In the genomic region with DNA sequence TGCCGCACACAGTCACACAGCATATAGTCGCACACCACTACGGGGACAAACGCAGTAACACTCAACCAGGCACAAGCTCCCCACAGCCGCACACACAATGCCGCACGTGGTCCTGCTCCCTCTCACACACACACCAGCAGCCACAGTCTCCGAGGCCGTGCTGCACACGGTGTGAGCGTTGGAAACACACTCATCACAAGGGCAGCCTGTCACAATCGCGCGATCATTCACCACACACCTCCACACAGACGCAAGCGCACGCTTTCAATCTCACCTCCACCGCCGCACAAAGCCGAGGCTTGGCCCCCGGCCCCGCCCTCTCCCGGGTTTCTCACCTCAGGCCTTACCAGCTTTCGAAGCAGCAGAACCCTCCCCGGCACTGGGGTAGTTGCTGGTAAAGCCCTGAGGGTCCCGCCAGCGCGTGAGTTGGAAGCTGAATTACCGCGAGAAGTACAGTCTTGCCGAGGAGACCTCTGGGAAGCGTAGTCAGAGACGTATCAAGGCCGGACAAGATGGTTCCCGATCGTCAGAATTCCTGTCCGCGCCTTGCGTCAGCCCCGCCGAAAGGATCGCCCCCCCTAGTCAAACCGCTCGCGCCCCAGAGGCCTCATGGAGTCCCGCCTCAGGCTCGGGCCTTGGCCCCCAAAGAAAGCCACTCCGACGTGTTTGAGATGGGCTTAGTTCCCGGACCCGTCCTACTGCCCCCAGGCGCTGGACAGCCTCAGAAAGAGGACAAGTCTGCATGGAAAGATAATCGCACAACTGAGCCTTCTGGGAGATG, we compare ENCODE assay signal across 1 cellular context.
TF ChIP-seq lines count a peak whose summit lies in the region.

A gene (minus strand): TSS at position 423 of the 781 bp plus-strand sequence. CDS start 13,004 bp downstream, outside the sequence.

TF ChIP-seq in K562, 482 proteins besides CTCF, POLR2A, EP300 and RAD21 (continued from another document and continues in another):
- TF ChIP-seq, protein P1, sequence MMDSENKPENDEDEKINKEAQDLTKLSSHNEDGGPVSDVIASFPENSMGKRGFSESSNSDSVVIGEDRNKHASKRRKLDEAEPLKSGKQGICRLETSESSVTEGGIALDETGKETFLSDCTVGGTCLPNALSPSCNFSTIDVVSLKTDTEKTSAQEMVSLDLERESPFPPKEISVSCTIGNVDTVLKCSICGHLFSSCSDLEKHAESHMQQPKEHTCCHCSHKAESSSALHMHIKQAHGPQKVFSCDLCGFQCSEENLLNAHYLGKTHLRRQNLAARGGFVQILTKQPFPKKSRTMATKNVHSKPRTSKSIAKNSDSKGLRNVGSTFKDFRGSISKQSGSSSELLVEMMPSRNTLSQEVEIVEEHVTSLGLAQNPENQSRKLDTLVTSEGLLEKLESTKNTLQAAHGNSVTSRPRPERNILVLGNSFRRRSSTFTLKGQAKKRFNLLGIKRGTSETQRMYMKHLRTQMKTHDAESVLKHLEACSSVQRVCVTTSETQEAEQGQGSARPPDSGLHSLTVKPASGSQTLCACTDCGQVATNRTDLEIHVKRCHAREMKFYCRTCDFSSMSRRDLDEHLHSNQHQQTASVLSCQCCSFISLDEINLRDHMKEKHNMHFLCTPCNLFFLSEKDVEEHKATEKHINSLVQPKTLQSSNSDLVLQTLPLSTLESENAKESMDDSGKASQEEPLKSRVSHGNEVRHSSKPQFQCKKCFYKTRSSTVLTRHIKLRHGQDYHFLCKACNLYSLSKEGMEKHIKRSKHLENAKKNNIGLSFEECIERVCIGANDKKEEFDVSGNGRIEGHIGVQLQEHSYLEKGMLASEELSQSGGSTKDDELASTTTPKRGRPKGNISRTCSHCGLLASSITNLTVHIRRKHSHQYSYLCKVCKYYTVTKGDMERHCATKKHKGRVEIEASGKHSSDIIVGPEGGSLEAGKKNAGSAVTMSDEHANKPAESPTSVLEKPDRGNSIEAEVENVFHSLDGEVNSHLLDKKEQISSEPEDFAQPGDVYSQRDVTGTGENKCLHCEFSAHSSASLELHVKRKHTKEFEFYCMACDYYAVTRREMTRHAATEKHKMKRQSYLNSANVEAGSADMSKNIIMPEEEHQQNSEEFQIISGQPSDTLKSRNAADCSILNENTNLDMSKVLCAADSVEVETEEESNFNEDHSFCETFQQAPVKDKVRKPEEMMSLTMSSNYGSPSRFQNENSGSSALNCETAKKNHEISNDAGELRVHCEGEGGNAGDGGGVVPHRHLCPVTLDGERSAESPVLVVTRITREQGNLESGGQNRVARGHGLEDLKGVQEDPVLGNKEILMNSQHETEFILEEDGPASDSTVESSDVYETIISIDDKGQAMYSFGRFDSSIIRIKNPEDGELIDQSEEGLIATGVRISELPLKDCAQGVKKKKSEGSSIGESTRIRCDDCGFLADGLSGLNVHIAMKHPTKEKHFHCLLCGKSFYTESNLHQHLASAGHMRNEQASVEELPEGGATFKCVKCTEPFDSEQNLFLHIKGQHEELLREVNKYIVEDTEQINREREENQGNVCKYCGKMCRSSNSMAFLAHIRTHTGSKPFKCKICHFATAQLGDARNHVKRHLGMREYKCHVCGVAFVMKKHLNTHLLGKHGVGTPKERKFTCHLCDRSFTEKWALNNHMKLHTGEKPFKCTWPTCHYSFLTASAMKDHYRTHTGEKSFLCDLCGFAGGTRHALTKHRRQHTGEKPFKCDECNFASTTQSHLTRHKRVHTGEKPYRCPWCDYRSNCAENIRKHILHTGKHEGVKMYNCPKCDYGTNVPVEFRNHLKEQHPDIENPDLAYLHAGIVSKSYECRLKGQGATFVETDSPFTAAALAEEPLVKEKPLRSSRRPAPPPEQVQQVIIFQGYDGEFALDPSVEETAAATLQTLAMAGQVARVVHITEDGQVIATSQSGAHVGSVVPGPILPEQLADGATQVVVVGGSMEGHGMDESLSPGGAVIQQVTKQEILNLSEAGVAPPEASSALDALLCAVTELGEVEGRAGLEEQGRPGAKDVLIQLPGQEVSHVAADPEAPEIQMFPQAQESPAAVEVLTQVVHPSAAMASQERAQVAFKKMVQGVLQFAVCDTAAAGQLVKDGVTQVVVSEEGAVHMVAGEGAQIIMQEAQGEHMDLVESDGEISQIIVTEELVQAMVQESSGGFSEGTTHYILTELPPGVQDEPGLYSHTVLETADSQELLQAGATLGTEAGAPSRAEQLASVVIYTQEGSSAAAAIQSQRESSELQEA (IDR thresholded peaks at IDR 0.05; ENCODE audit: low read depth), result peak; percentile 35; the same call in 1 of the 2 replicates
- no peak for TF ChIP-seq MECOM (CRISPR knock-in tag; IDR thresholded peaks at IDR 0.05)
- TF ChIP-seq NR2C1 (IDR thresholded peaks at IDR 0.05), result peak; percentile 43; the same call in 1 of the 2 replicates
- peak; percentile 69 for TF ChIP-seq NR2C1 (tag; IDR thresholded peaks at IDR 0.05)
- no peak for TF ChIP-seq NFXL1 (CRISPR knock-in tag; IDR thresholded peaks at IDR 0.05)
- peak; percentile 59; the same call in 1 of the 2 replicates for TF ChIP-seq CTBP1 (IDR thresholded peaks at IDR 0.05; ENCODE audit: borderline replicate concordance)
- TF ChIP-seq HDAC2 (IDR thresholded peaks at IDR 0.05), result 0 out of 2 replicates have a peak, but pooled peaks have one; percentile 48
- TF ChIP-seq SP1 (CRISPR knock-in tag; IDR thresholded peaks at IDR 0.05), result peak; percentile 72
- TF ChIP-seq HCFC1 (IDR thresholded peaks at IDR 0.05; ENCODE audit: low read depth, low read length), result peak; percentile 84
- TF ChIP-seq ZNF143 (CRISPR knock-in tag; IDR thresholded peaks at IDR 0.05), result peak; percentile 91
- peak; percentile 96 for TF ChIP-seq CHD2 (IDR thresholded peaks at IDR 0.05; ENCODE audit: low read depth, low read length)
- TF ChIP-seq ZNF408 (CRISPR knock-in tag; IDR thresholded peaks at IDR 0.05; ENCODE audit: low read depth), result no peak
- TF ChIP-seq, protein P2, sequence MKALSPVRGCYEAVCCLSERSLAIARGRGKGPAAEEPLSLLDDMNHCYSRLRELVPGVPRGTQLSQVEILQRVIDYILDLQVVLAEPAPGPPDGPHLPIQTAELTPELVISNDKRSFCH (CRISPR knock-in tag; IDR thresholded peaks at IDR 0.05), result no peak
- TF ChIP-seq, protein P2 (tag; IDR thresholded peaks at IDR 0.05), result peak; percentile 61; the same call in 1 of the 2 replicates
- TF ChIP-seq, protein P3, sequence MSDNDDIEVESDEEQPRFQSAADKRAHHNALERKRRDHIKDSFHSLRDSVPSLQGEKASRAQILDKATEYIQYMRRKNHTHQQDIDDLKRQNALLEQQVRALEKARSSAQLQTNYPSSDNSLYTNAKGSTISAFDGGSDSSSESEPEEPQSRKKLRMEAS (CRISPR knock-in tag; IDR thresholded peaks at IDR 0.05), result peak; percentile 80
- TF ChIP-seq SRF (CRISPR knock-in tag; IDR thresholded peaks at IDR 0.05), result no peak
- TF ChIP-seq SPI1 (IDR thresholded peaks at IDR 0.05; ENCODE audit: borderline replicate concordance, low read depth, low read length), result no peak
- TF ChIP-seq, protein P4, sequence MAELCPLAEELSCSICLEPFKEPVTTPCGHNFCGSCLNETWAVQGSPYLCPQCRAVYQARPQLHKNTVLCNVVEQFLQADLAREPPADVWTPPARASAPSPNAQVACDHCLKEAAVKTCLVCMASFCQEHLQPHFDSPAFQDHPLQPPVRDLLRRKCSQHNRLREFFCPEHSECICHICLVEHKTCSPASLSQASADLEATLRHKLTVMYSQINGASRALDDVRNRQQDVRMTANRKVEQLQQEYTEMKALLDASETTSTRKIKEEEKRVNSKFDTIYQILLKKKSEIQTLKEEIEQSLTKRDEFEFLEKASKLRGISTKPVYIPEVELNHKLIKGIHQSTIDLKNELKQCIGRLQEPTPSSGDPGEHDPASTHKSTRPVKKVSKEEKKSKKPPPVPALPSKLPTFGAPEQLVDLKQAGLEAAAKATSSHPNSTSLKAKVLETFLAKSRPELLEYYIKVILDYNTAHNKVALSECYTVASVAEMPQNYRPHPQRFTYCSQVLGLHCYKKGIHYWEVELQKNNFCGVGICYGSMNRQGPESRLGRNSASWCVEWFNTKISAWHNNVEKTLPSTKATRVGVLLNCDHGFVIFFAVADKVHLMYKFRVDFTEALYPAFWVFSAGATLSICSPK (IDR thresholded peaks at IDR 0.05; ENCODE audit: borderline replicate concordance), result peak; percentile 70; the same call in 1 of the 2 replicates
- 0 out of 2 replicates have a peak, but pooled peaks have one; percentile 3 for TF ChIP-seq BRD4 (IDR thresholded peaks at IDR 0.05)
- peak; percentile 16; the same call in 1 of the 2 replicates for TF ChIP-seq RNF2 (IDR thresholded peaks at IDR 0.05)
- peak; percentile 30; the same call in 1 of the 2 replicates for TF ChIP-seq POLR2AphosphoS5 (IDR thresholded peaks at IDR 0.05; ENCODE audit: control insufficient read depth, insufficient read depth, low read depth, low read length)
- TF ChIP-seq, protein P5, sequence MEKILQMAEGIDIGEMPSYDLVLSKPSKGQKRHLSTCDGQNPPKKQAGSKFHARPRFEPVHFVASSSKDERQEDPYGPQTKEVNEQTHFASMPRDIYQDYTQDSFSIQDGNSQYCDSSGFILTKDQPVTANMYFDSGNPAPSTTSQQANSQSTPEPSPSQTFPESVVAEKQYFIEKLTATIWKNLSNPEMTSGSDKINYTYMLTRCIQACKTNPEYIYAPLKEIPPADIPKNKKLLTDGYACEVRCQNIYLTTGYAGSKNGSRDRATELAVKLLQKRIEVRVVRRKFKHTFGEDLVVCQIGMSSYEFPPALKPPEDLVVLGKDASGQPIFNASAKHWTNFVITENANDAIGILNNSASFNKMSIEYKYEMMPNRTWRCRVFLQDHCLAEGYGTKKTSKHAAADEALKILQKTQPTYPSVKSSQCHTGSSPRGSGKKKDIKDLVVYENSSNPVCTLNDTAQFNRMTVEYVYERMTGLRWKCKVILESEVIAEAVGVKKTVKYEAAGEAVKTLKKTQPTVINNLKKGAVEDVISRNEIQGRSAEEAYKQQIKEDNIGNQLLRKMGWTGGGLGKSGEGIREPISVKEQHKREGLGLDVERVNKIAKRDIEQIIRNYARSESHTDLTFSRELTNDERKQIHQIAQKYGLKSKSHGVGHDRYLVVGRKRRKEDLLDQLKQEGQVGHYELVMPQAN (IDR thresholded peaks at IDR 0.05; ENCODE audit: borderline replicate concordance), result peak; percentile 96
- TF ChIP-seq SREBF1 (IDR thresholded peaks at IDR 0.05; ENCODE audit: borderline replicate concordance, low read depth, low read length), result no peak
- TF ChIP-seq TEAD4 (IDR thresholded peaks at IDR 0.05; ENCODE audit: low read length), result no peak
- TF ChIP-seq TEAD4 (CRISPR knock-in tag; IDR thresholded peaks at IDR 0.05; ENCODE audit: borderline replicate concordance), result no peak
- TF ChIP-seq, protein P6, sequence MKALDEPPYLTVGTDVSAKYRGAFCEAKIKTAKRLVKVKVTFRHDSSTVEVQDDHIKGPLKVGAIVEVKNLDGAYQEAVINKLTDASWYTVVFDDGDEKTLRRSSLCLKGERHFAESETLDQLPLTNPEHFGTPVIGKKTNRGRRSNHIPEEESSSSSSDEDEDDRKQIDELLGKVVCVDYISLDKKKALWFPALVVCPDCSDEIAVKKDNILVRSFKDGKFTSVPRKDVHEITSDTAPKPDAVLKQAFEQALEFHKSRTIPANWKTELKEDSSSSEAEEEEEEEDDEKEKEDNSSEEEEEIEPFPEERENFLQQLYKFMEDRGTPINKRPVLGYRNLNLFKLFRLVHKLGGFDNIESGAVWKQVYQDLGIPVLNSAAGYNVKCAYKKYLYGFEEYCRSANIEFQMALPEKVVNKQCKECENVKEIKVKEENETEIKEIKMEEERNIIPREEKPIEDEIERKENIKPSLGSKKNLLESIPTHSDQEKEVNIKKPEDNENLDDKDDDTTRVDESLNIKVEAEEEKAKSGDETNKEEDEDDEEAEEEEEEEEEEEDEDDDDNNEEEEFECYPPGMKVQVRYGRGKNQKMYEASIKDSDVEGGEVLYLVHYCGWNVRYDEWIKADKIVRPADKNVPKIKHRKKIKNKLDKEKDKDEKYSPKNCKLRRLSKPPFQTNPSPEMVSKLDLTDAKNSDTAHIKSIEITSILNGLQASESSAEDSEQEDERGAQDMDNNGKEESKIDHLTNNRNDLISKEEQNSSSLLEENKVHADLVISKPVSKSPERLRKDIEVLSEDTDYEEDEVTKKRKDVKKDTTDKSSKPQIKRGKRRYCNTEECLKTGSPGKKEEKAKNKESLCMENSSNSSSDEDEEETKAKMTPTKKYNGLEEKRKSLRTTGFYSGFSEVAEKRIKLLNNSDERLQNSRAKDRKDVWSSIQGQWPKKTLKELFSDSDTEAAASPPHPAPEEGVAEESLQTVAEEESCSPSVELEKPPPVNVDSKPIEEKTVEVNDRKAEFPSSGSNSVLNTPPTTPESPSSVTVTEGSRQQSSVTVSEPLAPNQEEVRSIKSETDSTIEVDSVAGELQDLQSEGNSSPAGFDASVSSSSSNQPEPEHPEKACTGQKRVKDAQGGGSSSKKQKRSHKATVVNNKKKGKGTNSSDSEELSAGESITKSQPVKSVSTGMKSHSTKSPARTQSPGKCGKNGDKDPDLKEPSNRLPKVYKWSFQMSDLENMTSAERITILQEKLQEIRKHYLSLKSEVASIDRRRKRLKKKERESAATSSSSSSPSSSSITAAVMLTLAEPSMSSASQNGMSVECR (CRISPR knock-in tag; IDR thresholded peaks at IDR 0.05), result peak; percentile 54; the same call in 1 of the 2 replicates
- TF ChIP-seq MAZ (CRISPR knock-in tag; conservative IDR thresholded peaks at IDR 0.05 in 1 of 2, IDR thresholded peaks at IDR 0.05 in 1 of 2), result peak in 1 of 2 experiments; percentile 53; a peak in 2 of 4 replicates
- TF ChIP-seq, protein P7, sequence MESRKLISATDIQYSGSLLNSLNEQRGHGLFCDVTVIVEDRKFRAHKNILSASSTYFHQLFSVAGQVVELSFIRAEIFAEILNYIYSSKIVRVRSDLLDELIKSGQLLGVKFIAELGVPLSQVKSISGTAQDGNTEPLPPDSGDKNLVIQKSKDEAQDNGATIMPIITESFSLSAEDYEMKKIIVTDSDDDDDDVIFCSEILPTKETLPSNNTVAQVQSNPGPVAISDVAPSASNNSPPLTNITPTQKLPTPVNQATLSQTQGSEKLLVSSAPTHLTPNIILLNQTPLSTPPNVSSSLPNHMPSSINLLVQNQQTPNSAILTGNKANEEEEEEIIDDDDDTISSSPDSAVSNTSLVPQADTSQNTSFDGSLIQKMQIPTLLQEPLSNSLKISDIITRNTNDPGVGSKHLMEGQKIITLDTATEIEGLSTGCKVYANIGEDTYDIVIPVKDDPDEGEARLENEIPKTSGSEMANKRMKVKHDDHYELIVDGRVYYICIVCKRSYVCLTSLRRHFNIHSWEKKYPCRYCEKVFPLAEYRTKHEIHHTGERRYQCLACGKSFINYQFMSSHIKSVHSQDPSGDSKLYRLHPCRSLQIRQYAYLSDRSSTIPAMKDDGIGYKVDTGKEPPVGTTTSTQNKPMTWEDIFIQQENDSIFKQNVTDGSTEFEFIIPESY (CRISPR knock-in tag; IDR thresholded peaks at IDR 0.05), result peak; percentile 25; the same call in 1 of the 2 replicates
- TF ChIP-seq MIER1 (IDR thresholded peaks at IDR 0.05; ENCODE audit: low read depth), result 0 out of 2 replicates have a peak, but pooled peaks have one; percentile 32
- TF ChIP-seq, protein P8, sequence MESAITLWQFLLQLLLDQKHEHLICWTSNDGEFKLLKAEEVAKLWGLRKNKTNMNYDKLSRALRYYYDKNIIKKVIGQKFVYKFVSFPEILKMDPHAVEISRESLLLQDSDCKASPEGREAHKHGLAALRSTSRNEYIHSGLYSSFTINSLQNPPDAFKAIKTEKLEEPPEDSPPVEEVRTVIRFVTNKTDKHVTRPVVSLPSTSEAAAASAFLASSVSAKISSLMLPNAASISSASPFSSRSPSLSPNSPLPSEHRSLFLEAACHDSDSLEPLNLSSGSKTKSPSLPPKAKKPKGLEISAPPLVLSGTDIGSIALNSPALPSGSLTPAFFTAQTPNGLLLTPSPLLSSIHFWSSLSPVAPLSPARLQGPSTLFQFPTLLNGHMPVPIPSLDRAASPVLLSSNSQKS (CRISPR knock-in tag; IDR thresholded peaks at IDR 0.05), result no peak
- 0 out of 2 replicates have a peak, but pooled peaks have one; percentile 7 for TF ChIP-seq FOXJ2 (tag; IDR thresholded peaks at IDR 0.05)
- no peak for TF ChIP-seq TBL1XR1 (IDR thresholded peaks at IDR 0.05; ENCODE audit: low read length in 2 of 2)
- 0 out of 2 replicates have a peak, but pooled peaks have one; percentile 55 for TF ChIP-seq GTF2F1 (IDR thresholded peaks at IDR 0.05; ENCODE audit: low read depth, low read length)
- 0 out of 2 replicates have a peak, but pooled peaks have one; percentile 20 for TF ChIP-seq ZNF431 (CRISPR knock-in tag; IDR thresholded peaks at IDR 0.05)
